Comparison of ENCODE assay signal across 15 cellular contexts in genomic region chr6:10272591-10272990, GRCh38.
"Had no signal": no experiment of that assay in that cellular context is flagged by ENCODE, and none has a peak within 500 bp of the region (broad histone marks: within the 10 kb centered on the region; RNA-seq: fewer than 3 reads in every experiment).

No MANE protein-coding gene starts in this region.

- H3K4me3 Mint-ChIP-seq: activated B cell treated with CpG ODN at 0.5 μM for 24 hours; activated CD4-positive, alpha-beta T cell treated with anti-CD3 and anti-CD28 coated beads, Interleukin-2, amount 10 ng/mL, durations not matched to agents 24 days and 14 days; activated naive CD8-positive, alpha-beta T cell; dendritic cell treated with granulocyte-macrophage colony-stimulating factor and Interleukin-4, amounts not matched to agents 40 ng/mL and 50 ng/mL, for 4 days; nephron progenitor cell; stimulated activated naive CD8-positive, alpha-beta T cell treated with anti-CD3 and anti-CD28 coated beads, Interleukin-15, Interleukin-2, amounts not matched to agents 100 ng/mL and 50 ng/mL, for 24 hours; type B pancreatic cell had no signal

- H3K9me3 Mint-ChIP-seq: activated CD4-positive, alpha-beta T cell treated with anti-CD3 and anti-CD28 coated beads, Interleukin-2, amount 10 ng/mL, durations not matched to agents 24 days and 14 days; dendritic cell treated with granulocyte-macrophage colony-stimulating factor and Interleukin-4, amounts not matched to agents 40 ng/mL and 50 ng/mL, for 4 days; stimulated activated naive CD8-positive, alpha-beta T cell treated with anti-CD3 and anti-CD28 coated beads, Interleukin-15, Interleukin-2, amounts not matched to agents 100 ng/mL and 50 ng/mL, for 24 hours; type B pancreatic cell had no signal

- DNase-seq: activated B cell treated with CpG ODN at 0.5 μM for 24 hours; activated CD4-positive, alpha-beta T cell treated with anti-CD3 and anti-CD28 coated beads, Interleukin-2, amount 10 ng/mL, durations not matched to agents 24 days and 14 days; activated CD8-positive, alpha-beta memory T cell treated with anti-CD3 and anti-CD28 coated beads, Interleukin-2, amount 50 U/mL, for 48 hours; activated gamma-delta T cell treated with Interleukin-2 at 50 U/mL for 16 hours; amygdala; cerebellar nuclear complex; effector memory CD4-positive, alpha-beta T cell; glutamatergic neuron; nephron progenitor cell; right cardiac atrium had no signal

- H3K27me3 Mint-ChIP-seq: activated CD4-positive, alpha-beta T cell treated with anti-CD3 and anti-CD28 coated beads, Interleukin-2, amount 10 ng/mL, durations not matched to agents 24 days and 14 days had no signal

- H3K36me3 Mint-ChIP-seq: activated naive CD8-positive, alpha-beta T cell; type B pancreatic cell had no signal

- H3K27ac Mint-ChIP-seq: activated B cell treated with CpG ODN at 0.5 μM for 24 hours; activated CD4-positive, alpha-beta T cell treated with anti-CD3 and anti-CD28 coated beads, Interleukin-2, amount 10 ng/mL, durations not matched to agents 24 days and 14 days; activated naive CD8-positive, alpha-beta T cell; dendritic cell treated with granulocyte-macrophage colony-stimulating factor and Interleukin-4, amounts not matched to agents 40 ng/mL and 50 ng/mL, for 4 days; nephron progenitor cell; progenitor cell of endocrine pancreas; stimulated activated naive CD8-positive, alpha-beta T cell treated with anti-CD3 and anti-CD28 coated beads, Interleukin-15, Interleukin-2, amounts not matched to agents 100 ng/mL and 50 ng/mL, for 24 hours; type B pancreatic cell had no signal

- ATAC-seq: right cardiac atrium had no signal

- H3K4me1 Mint-ChIP-seq: activated B cell treated with CpG ODN at 0.5 μM for 24 hours; activated CD4-positive, alpha-beta T cell treated with anti-CD3 and anti-CD28 coated beads, Interleukin-2, amount 10 ng/mL, durations not matched to agents 24 days and 14 days had no signal
